ENCODE assay signal across 1 cellular context in genomic region chr18:48538531-48539405, GRCh38.
A peak's percentile ranks its signal among the peaks of the same experiment; 100 is the strongest.
TF ChIP-seq lines count a peak whose summit lies in the region.

TSS of gene CTIF (plus strand) at chr18:48539031. CDS start at chr18:48619566, 80,535 bp downstream.

TF ChIP-seq in IMR-90, 13 proteins besides CTCF, POLR2A, EP300 and RAD21 (continued from another document):
- TF ChIP-seq, protein P1, sequence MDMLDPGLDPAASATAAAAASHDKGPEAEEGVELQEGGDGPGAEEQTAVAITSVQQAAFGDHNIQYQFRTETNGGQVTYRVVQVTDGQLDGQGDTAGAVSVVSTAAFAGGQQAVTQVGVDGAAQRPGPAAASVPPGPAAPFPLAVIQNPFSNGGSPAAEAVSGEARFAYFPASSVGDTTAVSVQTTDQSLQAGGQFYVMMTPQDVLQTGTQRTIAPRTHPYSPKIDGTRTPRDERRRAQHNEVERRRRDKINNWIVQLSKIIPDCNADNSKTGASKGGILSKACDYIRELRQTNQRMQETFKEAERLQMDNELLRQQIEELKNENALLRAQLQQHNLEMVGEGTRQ (IDR thresholded peaks at IDR 0.05; ENCODE audit: low read depth, low read length), result peak; percentile 90
- TF ChIP-seq MXI1 (IDR thresholded peaks at IDR 0.05; ENCODE audit: borderline replicate concordance, low read depth, low read length) (peak; percentile 90), RCOR1 (IDR thresholded peaks at IDR 0.05; ENCODE audit: insufficient replicate concordance, low read length) (no peak), MAFK (IDR thresholded peaks at IDR 0.05; ENCODE audit: low read depth, low read length) (no peak), CHD1 (IDR thresholded peaks at IDR 0.05; ENCODE audit: low read depth, low read length) (no peak), FOS (IDR thresholded peaks at IDR 0.05; ENCODE audit: low read depth, low read length) (peak; percentile 49; the same call in 1 of the 2 replicates), MAZ (IDR thresholded peaks at IDR 0.05; ENCODE audit: borderline replicate concordance, low read depth, low read length) (peak; percentile 92)
